13 cellular contexts compared by ENCODE assay signal in the genomic region with DNA sequence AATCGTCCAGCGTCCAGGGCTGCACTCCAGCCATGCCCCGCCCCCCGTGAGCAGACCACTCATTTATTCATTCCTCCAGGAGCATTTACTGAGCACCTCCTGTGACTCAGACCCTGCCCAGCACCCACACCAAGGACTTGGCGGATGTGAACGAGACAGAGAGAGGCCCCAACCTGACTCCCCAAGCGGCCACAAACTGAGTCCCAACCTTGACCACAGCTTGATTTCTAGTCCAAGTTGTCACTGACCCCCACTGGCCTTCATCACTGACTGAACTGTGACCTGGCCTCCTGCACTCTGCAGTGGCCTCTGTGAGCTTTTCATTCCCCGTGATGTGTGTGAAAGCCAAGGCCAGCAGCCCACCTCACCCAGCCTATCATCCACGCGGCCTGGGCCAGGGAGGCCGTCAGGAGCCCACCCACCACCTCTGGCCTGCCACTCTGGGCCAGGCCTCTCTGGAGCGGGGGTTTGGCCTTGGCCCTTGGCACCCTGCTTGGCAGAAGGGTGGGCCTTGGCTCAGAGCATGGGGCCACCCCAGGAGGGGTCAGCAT. TPM values are rescaled to one million over a fixed set of nuclear protein-coding genes. Genes with fewer than 3 reads are reported as not detected.
DNase-seq lines count a peak whose midpoint lies in the region; ATAC-seq, FAIRE-seq and TF ChIP-seq lines count a peak whose summit lies in the region.
"Had no signal": no experiment of that assay in that cellular context is flagged by ENCODE, and none has a peak within 500 bp of the region (broad histone marks: within the 10 kb centered on the region; RNA-seq: fewer than 3 reads in every experiment).

No MANE protein-coding gene starts in this region.

- CTCF ChIA-PET in AG04450 (lab: Charles Lee) = no interaction called here

- no peak overlapping the region for H3K4me3 ChIP-seq in AG04450 (ENCODE audit: low read depth, low read length)
- H3K4me3 ChIP-seq: BLaER1 treated with 17β-estradiol and CSF1 and Interleukin-3, amounts not matched to agents 10 nM and 100 nM had no signal

- TF ChIP-seq CTCF in AG04450 (IDR thresholded peaks at IDR 0.05; ENCODE audit: low read depth, low read length) = no peak

- peak; percentile 40 for TF ChIP-seq POLR2A in GM12892 (IDR thresholded peaks at IDR 0.05; ENCODE audit: low read depth, low read length)

- POLR2A ChIA-PET in AG04450 (lab: Yijun Ruan, JAX) = no interaction called here

- ATAC-seq in SK-N-SH treated with all-trans-retinoic acid at 6 μM for 48 hours = peak; percentile 47
- ATAC-seq: stimulated activated naive B cell treated with anti-CD40 and anti-IgM and Interleukin-4, amounts not matched to agents 10 μg/mL and 1 μg/mL and 100 μg/mL, for 72 hours had no signal

- no peak overlapping the region for H3K27ac ChIP-seq in AG04450 (ENCODE audit: low read depth, low read length)
- H3K27ac ChIP-seq: BLaER1 treated with 17β-estradiol and CSF1 and Interleukin-3, amounts not matched to agents 10 nM and 100 nM had no signal

- peaks cover 8% of the 10 kb centered on the region for H3K27me3 ChIP-seq in AG04450 (ENCODE audit: control insufficient read depth, insufficient read depth, low read length)
- H3K27me3 ChIP-seq: BLaER1 treated with 17β-estradiol and CSF1 and Interleukin-3, amounts not matched to agents 10 nM and 100 nM had no signal

- no peaks in the 10 kb centered on the region for H3K9me3 ChIP-seq in AG04450 (ENCODE audit: control insufficient read depth, insufficient read depth, low read length)
- H3K9me3 ChIP-seq: BLaER1 treated with 17β-estradiol and CSF1 and Interleukin-3, amounts not matched to agents 10 nM and 100 nM had no signal

- no peak for FAIRE-seq in GM12892 (lab: Jason Lieb, UNC)

- DNase-seq in AG04450 (ENCODE audit: low read depth, low spot score) (peak; percentile 10), GM12892 (ENCODE audit: insufficient read length) (no peak), fibroblast of peridontal ligament (ENCODE audit: extremely low read depth) (peak; percentile 10), NCI-H128 (lab: John Stamatoyannopoulos, UW; ENCODE audit: unreplicated experiment) (no peak)
- no peak for DNase-seq in activated effector memory CD4-positive, alpha-beta T cell treated with anti-CD3 and anti-CD28 coated beads, Interleukin-2, amount 50 U/mL, for 16 hours
- no peak for DNase-seq in activated CD4-positive, CD25-positive, alpha-beta regulatory T cell (lab: John Stamatoyannopoulos, UW)
- DNase-seq in effector CD4-positive, alpha-beta T cell = no peak
- DNase-seq: anterior cingulate cortex; stimulated activated CD4-positive, alpha-beta T cell treated with anti-CD3 and anti-CD28 coated beads, Interleukin-1b, Interleukin-23, amount 100 ng/mL, for 48 hours; stimulated activated naive B cell treated with anti-CD40 and anti-IgM and Interleukin-4, amounts not matched to agents 10 μg/mL and 1 μg/mL and 100 μg/mL, for 72 hours; T1000 had no signal

TF ChIP-seq in SK-N-SH treated with all-trans-retinoic acid at 6 μM for 48 hours, 23 proteins besides CTCF, POLR2A, EP300 and RAD21:
- TF ChIP-seq SNAI2 (CRISPR knock-in tag; IDR thresholded peaks at IDR 0.05) = no peak
- TF ChIP-seq ZNF565 (CRISPR knock-in tag; conservative IDR thresholded peaks at IDR 0.05; ENCODE audit: low read depth) = no peak
- no peak for TF ChIP-seq ISL1 (CRISPR knock-in tag; IDR thresholded peaks at IDR 0.05)
- no peak for TF ChIP-seq ZNF70 (CRISPR knock-in tag; IDR thresholded peaks at IDR 0.05)
- TF ChIP-seq, protein P1, sequence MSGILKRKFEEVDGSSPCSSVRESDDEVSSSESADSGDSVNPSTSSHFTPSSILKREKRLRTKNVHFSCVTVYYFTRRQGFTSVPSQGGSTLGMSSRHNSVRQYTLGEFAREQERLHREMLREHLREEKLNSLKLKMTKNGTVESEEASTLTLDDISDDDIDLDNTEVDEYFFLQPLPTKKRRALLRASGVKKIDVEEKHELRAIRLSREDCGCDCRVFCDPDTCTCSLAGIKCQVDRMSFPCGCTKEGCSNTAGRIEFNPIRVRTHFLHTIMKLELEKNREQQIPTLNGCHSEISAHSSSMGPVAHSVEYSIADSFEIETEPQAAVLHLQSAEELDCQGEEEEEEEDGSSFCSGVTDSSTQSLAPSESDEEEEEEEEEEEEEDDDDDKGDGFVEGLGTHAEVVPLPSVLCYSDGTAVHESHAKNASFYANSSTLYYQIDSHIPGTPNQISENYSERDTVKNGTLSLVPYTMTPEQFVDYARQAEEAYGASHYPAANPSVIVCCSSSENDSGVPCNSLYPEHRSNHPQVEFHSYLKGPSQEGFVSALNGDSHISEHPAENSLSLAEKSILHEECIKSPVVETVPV (CRISPR knock-in tag; IDR thresholded peaks at IDR 0.05) = no peak
- no peak for TF ChIP-seq OSR1 (CRISPR knock-in tag; IDR thresholded peaks at IDR 0.05)
- TF ChIP-seq, protein P2, sequence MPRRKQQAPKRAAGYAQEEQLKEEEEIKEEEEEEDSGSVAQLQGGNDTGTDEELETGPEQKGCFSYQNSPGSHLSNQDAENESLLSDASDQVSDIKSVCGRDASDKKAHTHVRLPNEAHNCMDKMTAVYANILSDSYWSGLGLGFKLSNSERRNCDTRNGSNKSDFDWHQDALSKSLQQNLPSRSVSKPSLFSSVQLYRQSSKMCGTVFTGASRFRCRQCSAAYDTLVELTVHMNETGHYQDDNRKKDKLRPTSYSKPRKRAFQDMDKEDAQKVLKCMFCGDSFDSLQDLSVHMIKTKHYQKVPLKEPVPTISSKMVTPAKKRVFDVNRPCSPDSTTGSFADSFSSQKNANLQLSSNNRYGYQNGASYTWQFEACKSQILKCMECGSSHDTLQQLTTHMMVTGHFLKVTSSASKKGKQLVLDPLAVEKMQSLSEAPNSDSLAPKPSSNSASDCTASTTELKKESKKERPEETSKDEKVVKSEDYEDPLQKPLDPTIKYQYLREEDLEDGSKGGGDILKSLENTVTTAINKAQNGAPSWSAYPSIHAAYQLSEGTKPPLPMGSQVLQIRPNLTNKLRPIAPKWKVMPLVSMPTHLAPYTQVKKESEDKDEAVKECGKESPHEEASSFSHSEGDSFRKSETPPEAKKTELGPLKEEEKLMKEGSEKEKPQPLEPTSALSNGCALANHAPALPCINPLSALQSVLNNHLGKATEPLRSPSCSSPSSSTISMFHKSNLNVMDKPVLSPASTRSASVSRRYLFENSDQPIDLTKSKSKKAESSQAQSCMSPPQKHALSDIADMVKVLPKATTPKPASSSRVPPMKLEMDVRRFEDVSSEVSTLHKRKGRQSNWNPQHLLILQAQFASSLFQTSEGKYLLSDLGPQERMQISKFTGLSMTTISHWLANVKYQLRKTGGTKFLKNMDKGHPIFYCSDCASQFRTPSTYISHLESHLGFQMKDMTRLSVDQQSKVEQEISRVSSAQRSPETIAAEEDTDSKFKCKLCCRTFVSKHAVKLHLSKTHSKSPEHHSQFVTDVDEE (CRISPR knock-in tag; IDR thresholded peaks at IDR 0.05) = no peak
- TF ChIP-seq ZNF8 (CRISPR knock-in tag; IDR thresholded peaks at IDR 0.05) = no peak
- TF ChIP-seq BACH2 (CRISPR knock-in tag; IDR thresholded peaks at IDR 0.05; ENCODE audit: borderline replicate concordance) = no peak
- TF ChIP-seq PPARA (CRISPR knock-in tag; IDR thresholded peaks at IDR 0.05; ENCODE audit: borderline replicate concordance) = no peak
- no peak for TF ChIP-seq CSDC2 (CRISPR knock-in tag; IDR thresholded peaks at IDR 0.05)
- TF ChIP-seq ESRRG (CRISPR knock-in tag; IDR thresholded peaks at IDR 0.05) = no peak
- no peak for TF ChIP-seq TOX (CRISPR knock-in tag; IDR thresholded peaks at IDR 0.05; ENCODE audit: borderline replicate concordance)

RNA-seq across cellular contexts. Expression of a gene that starts 19.3 kb away (rescaled TPM):
- polyA plus RNA-seq in AG04450 (2011; rRNA removed) = not detected in 2 replicates
- polyA minus RNA-seq in AG04450 (2011; rRNA and poly(A)+ RNA removed) = not detected in 2 replicates
- polyA plus RNA-seq in GM12892 (2012; ENCODE audit: missing spikeins) = 38.6 TPM

Comparison
In these comparisons a context has a peak if more than half of its experiments do, and no peak if none do; other contexts are left out.
1. DNase-seq: peak in AG04450 (single experiment) and fibroblast of peridontal ligament (single experiment); none in GM12892 (single experiment), activated effector memory CD4-positive, alpha-beta T cell treated with anti-CD3 and anti-CD28 coated beads, Interleukin-2, amount 50 U/mL, for 16 hours (single experiment), activated CD4-positive, CD25-positive, alpha-beta regulatory T cell (0 of 4), NCI-H128 (single experiment) and effector CD4-positive, alpha-beta T cell (single experiment).